In genomic region chr4:152364883-152365282, GRCh38 we compare ENCODE assay signal across 21 cellular contexts.
"Had no signal": no experiment of that assay in that cellular context is flagged by ENCODE, and none has a peak within 500 bp of the region (broad histone marks: within the 10 kb centered on the region; RNA-seq: fewer than 3 reads in every experiment).

No MANE protein-coding gene starts in this region.

- H3K9me3 Mint-ChIP-seq: activated naive CD4-positive, alpha-beta T cell treated with anti-CD3 and anti-CD28 coated beads, Interleukin-2, amount 50 U/mL, for 24 hours had no signal

- H3K4me1 ChIP-seq: right lobe of liver had no signal

- DNase-seq: activated CD4-positive, alpha-beta T cell treated with anti-CD3 and anti-CD28 coated beads for 1 hour; activated gamma-delta T cell treated with Interleukin-2 at 50 U/mL for 16 hours; activated T-cell treated with anti-CD3 and anti-CD28 coated beads, Interleukin-2, amount 50 U/mL, for 1 hour; anterior cingulate cortex; caudate nucleus; dermis blood vessel endothelial cell; effector CD8-positive, alpha-beta T cell; foreskin keratinocyte; hippocampal formation; left colon; mesenchymal stem cell; occipital lobe; right lobe of liver; stimulated activated CD4-positive, alpha-beta T cell treated with anti-CD3 and anti-CD28 coated beads, Interleukin-1b, Interleukin-23, amount 100 ng/mL, for 48 hours; stimulated activated naive B cell treated with anti-CD40 and anti-IgM and Interleukin-4, amounts not matched to agents 10 μg/mL and 1 μg/mL and 100 μg/mL, for 72 hours; T-helper 9 cell had no signal

- H3K27me3 ChIP-seq: foreskin keratinocyte, right lobe of liver had no signal

- H3K27me3 Mint-ChIP-seq: activated naive CD4-positive, alpha-beta T cell treated with anti-CD3 and anti-CD28 coated beads, Interleukin-2, amount 50 U/mL, for 24 hours; brain; stimulated activated naive B cell treated with anti-CD40 and anti-IgM and Interleukin-4, amounts not matched to agents 10 μg/mL and 1 μg/mL and 100 μg/mL, for 72 hours had no signal

- H3K9me3 ChIP-seq: right lobe of liver, thoracic aorta had no signal

- H3K27ac ChIP-seq: foreskin keratinocyte, right lobe of liver, thoracic aorta had no signal

- H3K4me3 ChIP-seq: right lobe of liver, skin epidermis, thoracic aorta had no signal

- ATAC-seq: foreskin keratinocyte; left colon; right lobe of liver; stimulated activated naive B cell treated with anti-CD40 and anti-IgM and Interleukin-4, amounts not matched to agents 10 μg/mL and 1 μg/mL and 100 μg/mL, for 72 hours had no signal

- FAIRE-seq: islet of Langerhans had no signal

- H3K4me3 Mint-ChIP-seq: activated naive CD4-positive, alpha-beta T cell treated with anti-CD3 and anti-CD28 coated beads, Interleukin-2, amount 50 U/mL, for 24 hours; brain; stimulated activated naive B cell treated with anti-CD40 and anti-IgM and Interleukin-4, amounts not matched to agents 10 μg/mL and 1 μg/mL and 100 μg/mL, for 72 hours had no signal

- H3K27ac Mint-ChIP-seq: activated naive CD4-positive, alpha-beta T cell treated with anti-CD3 and anti-CD28 coated beads, Interleukin-2, amount 50 U/mL, for 24 hours; stimulated activated naive B cell treated with anti-CD40 and anti-IgM and Interleukin-4, amounts not matched to agents 10 μg/mL and 1 μg/mL and 100 μg/mL, for 72 hours had no signal

- H3K36me3 ChIP-seq: right lobe of liver, thoracic aorta had no signal
